ENCODE assay signal across 17 cellular contexts in genomic region chr7:151818674-151819519, GRCh38. TPM values are rescaled to one million over a fixed set of nuclear protein-coding genes. Genes with fewer than 3 reads are reported as not detected.
DNase-seq lines count a peak whose midpoint lies in the region; ATAC-seq and TF ChIP-seq lines count a peak whose summit lies in the region.
"Had no signal": no experiment of that assay in that cellular context is flagged by ENCODE, and none has a peak within 500 bp of the region (broad histone marks: within the 10 kb centered on the region; RNA-seq: fewer than 3 reads in every experiment).

No MANE protein-coding gene starts in this region.

- peak; percentile 38 for ATAC-seq in left colon
- no peak for ATAC-seq in GM21381 (IDR thresholded peaks at IDR 0.05; ENCODE audit: unreplicated experiment)
- ATAC-seq in GM18498 (IDR thresholded peaks at IDR 0.05; ENCODE audit: unreplicated experiment), result no peak
- ATAC-seq in activated CD8-positive, alpha-beta memory T cell treated with anti-CD3 and anti-CD28 coated beads, Interleukin-2, amount 10 ng/mL, durations not matched to agents 7 days and 5 days, result no peak

- TF ChIP-seq POLR2A in Peyer's patch (IDR thresholded peaks at IDR 0.05), result no peak

- H3K4me1 Mint-ChIP-seq in MCF 10A (ENCODE audit: insufficient read depth, unreplicated experiment), result peaks cover 2% of the 10 kb centered on the region
- H3K4me1 Mint-ChIP-seq in type B pancreatic cell (ENCODE audit: unreplicated experiment), result peaks cover 25% of the 10 kb centered on the region
- H3K4me1 Mint-ChIP-seq in activated CD8-positive, alpha-beta memory T cell treated with anti-CD3 and anti-CD28 coated beads, Interleukin-2, amount 10 ng/mL, durations not matched to agents 7 days and 5 days, result peaks cover under 1% of the 10 kb centered on the region
- H3K4me1 Mint-ChIP-seq: activated CD4-positive, alpha-beta memory T cell treated with anti-CD3 and anti-CD28 coated beads, Interleukin-2, amount 10 ng/mL, durations not matched to agents 7 days and 5 days had no signal

- DNase-seq in T47D (ENCODE audit: low read depth in 1 of 2, low spot score in 1 of 2), result peak; percentile 59 to 82
- no peak for DNase-seq in MCF 10A (ENCODE audit: unreplicated experiment)
- DNase-seq in Peyer's patch, result peak in 1 of 3 donors; percentile 52
- no peak for DNase-seq in left colon
- DNase-seq in type B pancreatic cell (ENCODE audit: extremely low spot score, unreplicated experiment), result no peak
- no peak for DNase-seq in activated CD8-positive, alpha-beta memory T cell treated with anti-CD3 and anti-CD28 coated beads, Interleukin-2, amount 10 ng/mL, durations not matched to agents 7 days and 5 days
- DNase-seq: activated CD4-positive, alpha-beta memory T cell treated with anti-CD3 and anti-CD28 coated beads, Interleukin-2, amount 10 ng/mL, durations not matched to agents 7 days and 5 days; NCI-H1436; nucleus accumbens; SHP77 treated with DMSO at 0.1 percent for 48 hours had no signal

- BruUV-seq in MCF 10A (replicated peaks; lab: Mats Ljungman, UMichigan), result no TSS peak

- no peaks in the 10 kb centered on the region for H3K27me3 ChIP-seq in Peyer's patch
- H3K27me3 ChIP-seq: ascending aorta had no signal

- no peaks in the 10 kb centered on the region for H3K27me3 Mint-ChIP-seq in MCF 10A (ENCODE audit: insufficient read depth, unreplicated experiment)
- peaks cover 17% of the 10 kb centered on the region for H3K27me3 Mint-ChIP-seq in type B pancreatic cell
- H3K27me3 Mint-ChIP-seq in activated CD8-positive, alpha-beta memory T cell treated with anti-CD3 and anti-CD28 coated beads, Interleukin-2, amount 10 ng/mL, durations not matched to agents 7 days and 5 days, result no peaks in the 10 kb centered on the region
- H3K27me3 Mint-ChIP-seq: activated CD4-positive, alpha-beta memory T cell treated with anti-CD3 and anti-CD28 coated beads, Interleukin-2, amount 10 ng/mL, durations not matched to agents 7 days and 5 days; IgD-negative memory B cell; memory B cell; stimulated activated naive CD8-positive, alpha-beta T cell treated with anti-CD3 and anti-CD28 coated beads, Interleukin-15, Interleukin-2, amounts not matched to agents 100 ng/mL and 50 ng/mL, for 24 hours had no signal

- H3K36me3 ChIP-seq in Peyer's patch, result no peaks in the 10 kb centered on the region
- H3K36me3 ChIP-seq: ascending aorta had no signal

- H3K27ac Mint-ChIP-seq in MCF 10A (ENCODE audit: low read depth, unreplicated experiment) (no peak overlapping the region), type B pancreatic cell (peak overlapping the region; percentile 55)
- no peak overlapping the region for H3K27ac Mint-ChIP-seq in activated CD8-positive, alpha-beta memory T cell treated with anti-CD3 and anti-CD28 coated beads, Interleukin-2, amount 10 ng/mL, durations not matched to agents 7 days and 5 days
- H3K27ac Mint-ChIP-seq: activated CD4-positive, alpha-beta memory T cell treated with anti-CD3 and anti-CD28 coated beads, Interleukin-2, amount 10 ng/mL, durations not matched to agents 7 days and 5 days; activated T-helper 2 cell treated with anti-CD3 and anti-CD28 coated beads, Interferon-gamma antibody, Interleukin-2, Interleukin-4, amounts not matched to agents 10 μg/mL and 5 μg/mL and 100 μg/mL, durations not matched to agents 14 hours and 24 hours and 36 hours; memory B cell; stimulated activated naive CD8-positive, alpha-beta T cell treated with anti-CD3 and anti-CD28 coated beads, Interleukin-15, Interleukin-2, amounts not matched to agents 100 ng/mL and 50 ng/mL, for 24 hours had no signal

- intact Hi-C loops in MCF 10A (cut with micrococcal nuclease) (no loop called here), left colon (cut with DNase I, micrococcal nuclease) (no loop called here)

- in situ Hi-C loops in T47D (cut with HindIII; ENCODE audit: low pct_unique_long_range_greater_than_20kb, low sequenced_read_pairs), result no loop called here

- POLR2A ChIA-PET in MCF 10A (lab: Yijun Ruan, JAX), result no interaction called here

- CTCF ChIA-PET in MCF 10A (lab: Yijun Ruan, JAX), result interaction anchor here (0.6 to 1.5 kb wide), 3 partner anchors 14 to 910 kb away, joined by 3 to 6 read pairs (median 3); no protein-coding TSS in a partner anchor
- CTCF ChIA-PET in activated CD8-positive, alpha-beta memory T cell treated with anti-CD3 and anti-CD28 coated beads, Interleukin-2, amount 10 ng/mL, durations not matched to agents 7 days and 5 days (lab: Charles Lee), result no interaction called here

- TF ChIP-seq CTCF in MCF 10A (IDR thresholded peaks at IDR 0.05; ENCODE audit: unreplicated experiment) (no peak), Peyer's patch (IDR thresholded peaks at IDR 0.05) (no peak), type B pancreatic cell (conservative IDR thresholded peaks at IDR 0.05) (no peak)

- peak overlapping the region in 3 of 4 donors; percentile 8 to 87 (median 82) for H3K27ac ChIP-seq in Peyer's patch
- H3K27ac ChIP-seq: ascending aorta had no signal

- H3K4me1 ChIP-seq in Peyer's patch, result peaks cover 0 to 32% (median 2%) of the 10 kb centered on the region in 4 donors
- H3K4me1 ChIP-seq: ascending aorta had no signal

- H3K36me3 Mint-ChIP-seq in MCF 10A (ENCODE audit: insufficient read depth, unreplicated experiment), result peaks cover 6% of the 10 kb centered on the region
- H3K36me3 Mint-ChIP-seq in type B pancreatic cell, result no peaks in the 10 kb centered on the region
- no peaks in the 10 kb centered on the region for H3K36me3 Mint-ChIP-seq in activated CD8-positive, alpha-beta memory T cell treated with anti-CD3 and anti-CD28 coated beads, Interleukin-2, amount 10 ng/mL, durations not matched to agents 7 days and 5 days

- no peaks in the 10 kb centered on the region for H3K9me3 ChIP-seq in Peyer's patch
- H3K9me3 ChIP-seq: ascending aorta had no signal

- H3K9me3 Mint-ChIP-seq in MCF 10A (ENCODE audit: unreplicated experiment) (no peaks in the 10 kb centered on the region), type B pancreatic cell (no peaks in the 10 kb centered on the region)
- H3K9me3 Mint-ChIP-seq in activated CD8-positive, alpha-beta memory T cell treated with anti-CD3 and anti-CD28 coated beads, Interleukin-2, amount 10 ng/mL, durations not matched to agents 7 days and 5 days (ENCODE audit: low read depth), result no peaks in the 10 kb centered on the region
- H3K9me3 Mint-ChIP-seq: activated CD4-positive, alpha-beta memory T cell treated with anti-CD3 and anti-CD28 coated beads, Interleukin-2, amount 10 ng/mL, durations not matched to agents 7 days and 5 days; activated T-helper 2 cell treated with anti-CD3 and anti-CD28 coated beads, Interferon-gamma antibody, Interleukin-2, Interleukin-4, amounts not matched to agents 10 μg/mL and 5 μg/mL and 100 μg/mL, durations not matched to agents 14 hours and 24 hours and 36 hours; IgD-negative memory B cell; memory B cell; stimulated activated naive CD8-positive, alpha-beta T cell treated with anti-CD3 and anti-CD28 coated beads, Interleukin-15, Interleukin-2, amounts not matched to agents 100 ng/mL and 50 ng/mL, for 24 hours had no signal

- H3K4me3 Mint-ChIP-seq in MCF 10A (ENCODE audit: unreplicated experiment), result no peak overlapping the region
- H3K4me3 Mint-ChIP-seq in type B pancreatic cell, result no peak overlapping the region
- no peak overlapping the region for H3K4me3 Mint-ChIP-seq in activated CD8-positive, alpha-beta memory T cell treated with anti-CD3 and anti-CD28 coated beads, Interleukin-2, amount 10 ng/mL, durations not matched to agents 7 days and 5 days
- H3K4me3 Mint-ChIP-seq: activated CD4-positive, alpha-beta memory T cell treated with anti-CD3 and anti-CD28 coated beads, Interleukin-2, amount 10 ng/mL, durations not matched to agents 7 days and 5 days; IgD-negative memory B cell; memory B cell; stimulated activated naive CD8-positive, alpha-beta T cell treated with anti-CD3 and anti-CD28 coated beads, Interleukin-15, Interleukin-2, amounts not matched to agents 100 ng/mL and 50 ng/mL, for 24 hours had no signal

- no peak overlapping the region for H3K4me3 ChIP-seq in Peyer's patch
- H3K4me3 ChIP-seq: ascending aorta had no signal

RNA-seq across cellular contexts. Expression of gene PRKAG2, which starts 58.0 kb away (rescaled TPM):
- total RNA-seq in MCF 10A (2022), result 62.5 and 73.9 TPM in 2 replicates
- total RNA-seq in Peyer's patch, result 10 to 100 TPM; 38.8 to 94.4 (median 73.2) TPM
- total RNA-seq in left colon, result 10 to 100 TPM; 46.1 to 54.6 TPM
- 17.9 and 23.9 TPM in 2 replicates for total RNA-seq in type B pancreatic cell (ENCODE audit: low replicate concordance)
- 10 to 100 TPM; 18.4 to 29.9 TPM for total RNA-seq in activated CD8-positive, alpha-beta memory T cell treated with anti-CD3 and anti-CD28 coated beads, Interleukin-2, amount 10 ng/mL, durations not matched to agents 7 days and 5 days

Comparison
In these comparisons a context has a peak if more than half of its experiments do, and no peak if none do; other contexts are left out.
1. DNase-seq: peak in T47D (2 of 2); none in MCF 10A (single experiment), left colon (0 of 2), type B pancreatic cell (single experiment) and activated CD8-positive, alpha-beta memory T cell treated with anti-CD3 and anti-CD28 coated beads, Interleukin-2, amount 10 ng/mL, durations not matched to agents 7 days and 5 days (single experiment).